33 cellular contexts compared by ENCODE assay signal in genomic region chr16:21190013-21190412, GRCh38. TPM values are rescaled to one million over a fixed set of nuclear protein-coding genes. Genes with fewer than 3 reads are reported as not detected.
"Had no signal": no experiment of that assay in that cellular context is flagged by ENCODE, and none has a peak within 500 bp of the region (broad histone marks: within the 10 kb centered on the region; RNA-seq: fewer than 3 reads in every experiment).

No MANE protein-coding gene starts in this region.

- H3K36me3 ChIP-seq: esophagus squamous epithelium, gastrocnemius medialis, heart right ventricle, left lung, lower lobe of right lung had no signal

- H3K9me3 ChIP-seq: gastrocnemius medialis, lower lobe of right lung, mucosa of descending colon had no signal

- H3K36me3 Mint-ChIP-seq: mesothelial cell of epicardium had no signal

- H3K4me1 Mint-ChIP-seq: endodermal cell, mesothelial cell of epicardium had no signal

- FAIRE-seq: endometrium, islet of Langerhans, keratinocyte had no signal

- H3K27ac ChIP-seq: epithelial cell of prostate, esophagus squamous epithelium, gastrocnemius medialis, heart right ventricle, left lung, lower lobe of right lung had no signal

- H3K27me3 ChIP-seq: esophagus squamous epithelium, heart right ventricle, left lung had no signal

- ATAC-seq: effector memory CD8-positive, alpha-beta T cell; esophagus mucosa; gastrocnemius medialis; heart right ventricle; left cardiac atrium; left lung; left ventricle myocardium superior; lower lobe of right lung; naive thymus-derived CD8-positive, alpha-beta T cell had no signal

- H3K4me1 ChIP-seq: gastrocnemius medialis had no signal

- H3K4me3 ChIP-seq: esophagus squamous epithelium, gastrocnemius medialis, heart right ventricle, left lung, lower lobe of right lung, mucosa of descending colon had no signal

- DNase-seq: cortex of kidney; effector CD8-positive, alpha-beta T cell; effector memory CD8-positive, alpha-beta T cell; endodermal cell; erythroblast; esophagus squamous epithelium; foreskin melanocyte; gastrocnemius medialis; glutamatergic neuron; head of caudate nucleus; heart right ventricle; hippocampal formation; left cardiac atrium; left lung; left ventricle myocardium superior; lower lobe of right lung; mesenchymal stem cell; mucosa of descending colon; naive B cell; naive thymus-derived CD8-positive, alpha-beta T cell had no signal

- H3K4me3 Mint-ChIP-seq: dendritic cell treated with granulocyte-macrophage colony-stimulating factor and Interleukin-4, amounts not matched to agents 40 ng/mL and 50 ng/mL, for 4 days; effector memory CD8-positive, alpha-beta T cell; endodermal cell; mesothelial cell of epicardium; naive thymus-derived CD8-positive, alpha-beta T cell had no signal

- H3K27ac Mint-ChIP-seq: dendritic cell treated with granulocyte-macrophage colony-stimulating factor and Interleukin-4, amounts not matched to agents 40 ng/mL and 50 ng/mL, for 4 days; effector memory CD8-positive, alpha-beta T cell; endodermal cell; mesothelial cell of epicardium; naive B cell had no signal

RNA-seq across cellular contexts. Expression of gene ZP2, which starts 21.4 kb away (rescaled TPM):
- total RNA-seq: dermis microvascular lymphatic vessel endothelial cell; endodermal cell; esophagus mucosa; esophagus squamous epithelium; gastrocnemius medialis; glomerular endothelial cell; heart right ventricle; kidney epithelial cell; left cardiac atrium; left lung; left ventricle myocardium superior; lower lobe of right lung; mesenteric fat pad; mesothelial cell of epicardium; myocyte; naive thymus-derived CD8-positive, alpha-beta T cell had no signal
- polyA plus RNA-seq: heart right ventricle; keratinocyte; naive thymus-derived CD8-positive, alpha-beta T cell had no signal

RNA-seq across cellular contexts. Expression of gene DNAH3, which starts 39.4 kb away (rescaled TPM):
- total RNA-seq: glomerular endothelial cell; kidney epithelial cell; lung microvascular endothelial cell; mesothelial cell of epicardium; naive thymus-derived CD8-positive, alpha-beta T cell had no signal
- polyA plus RNA-seq: naive thymus-derived CD8-positive, alpha-beta T cell had no signal

RNA-seq across cellular contexts. Expression of gene ANKS4B, which starts 43.5 kb away (rescaled TPM):
- total RNA-seq: dermis microvascular lymphatic vessel endothelial cell; esophagus mucosa; esophagus squamous epithelium; glomerular endothelial cell; heart right ventricle; kidney epithelial cell; left cardiac atrium; left lung; left ventricle myocardium superior; lower lobe of right lung; lung microvascular endothelial cell; mesothelial cell of epicardium; naive thymus-derived CD8-positive, alpha-beta T cell had no signal
- polyA plus RNA-seq: heart right ventricle; keratinocyte; naive thymus-derived CD8-positive, alpha-beta T cell had no signal
